ENCODE assay signal across 8 cellular contexts in the genomic region with DNA sequence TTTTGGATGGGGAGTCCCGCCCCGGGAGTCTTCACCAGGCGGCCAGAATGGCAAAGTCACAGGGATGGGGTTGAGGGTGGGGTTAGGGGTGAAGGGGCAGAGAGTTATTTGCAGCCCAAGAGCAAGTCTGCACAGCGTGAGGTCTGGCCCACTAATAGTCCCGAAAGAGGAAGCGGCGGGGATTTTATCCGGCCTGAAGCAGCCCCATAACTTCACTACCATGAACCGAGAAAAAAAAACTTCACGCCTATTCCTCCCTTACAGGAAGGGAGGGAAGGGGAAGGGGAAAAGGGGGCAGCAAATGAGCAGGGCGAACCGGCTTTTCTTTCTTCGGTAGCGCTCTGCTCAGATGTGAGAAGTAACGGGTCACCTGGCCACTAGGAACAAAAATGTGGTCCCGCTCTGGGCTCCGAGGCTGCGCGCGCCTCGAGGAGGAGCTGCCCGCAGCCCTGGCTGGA. TPM values are rescaled to one million over a fixed set of nuclear protein-coding genes. Genes with fewer than 3 reads are reported as not detected.
DNase-seq lines count a peak whose midpoint lies in the region; ATAC-seq and TF ChIP-seq lines count a peak whose summit lies in the region.

No MANE protein-coding gene starts in this region.

- H3K4me2 ChIP-seq in neuronal stem cell (ENCODE audit: insufficient read depth, low read length, poor library complexity, severe bottlenecking): peak overlapping the region; percentile 90

- peaks cover 22% of the 10 kb centered on the region for H3K4me1 ChIP-seq in Caco-2
- H3K4me1 ChIP-seq in neuronal stem cell (ENCODE audit: control insufficient read depth in 2 of 2, insufficient read depth in 1 of 2, low read depth in 1 of 2, low read length in 2 of 2): peaks cover 19 to 22% of the 10 kb centered on the region in 2 donors

- H3K14ac ChIP-seq in neuronal stem cell (ENCODE audit: low read length): peak overlapping the region; percentile 12

- CTCF ChIA-PET in Caco-2 (lab: Charles Lee): interaction anchor here (0.8 to 1.4 kb wide), 5 partner anchors 12 to 46 kb away, joined by 3 to 12 read pairs (median 4); a partner anchor contains a TSS

- peak overlapping the region; percentile 78 for H3K18ac ChIP-seq in neuronal stem cell (ENCODE audit: low read length)

- peak overlapping the region; percentile 83 for H3K27ac ChIP-seq in neuronal stem cell (replicated peaks; ENCODE audit: low read length)

- H3K9me3 ChIP-seq in Caco-2 (no peaks in the 10 kb centered on the region), neuronal stem cell (replicated peaks in 1 of 2; ENCODE audit: control insufficient read depth in 2 of 2, insufficient read depth in 1 of 2, low read depth in 1 of 2, low read length in 2 of 2) (no peaks in the 10 kb centered on the region)

- no peak overlapping the region for H2AK5ac ChIP-seq in neuronal stem cell (ENCODE audit: low read depth, low read length)

- peaks cover 6% of the 10 kb centered on the region for H3K79me1 ChIP-seq in neuronal stem cell (ENCODE audit: low read depth, low read length)

- H3K4me3 Mint-ChIP-seq in Caco-2 (ENCODE audit: unreplicated experiment): peak overlapping the region; percentile 99

- TF ChIP-seq CTCF in Caco-2 (IDR thresholded peaks at IDR 0.05; ENCODE audit: insufficient read depth in 1 of 2, low read depth in 1 of 2, low read length in 1 of 2, severe bottlenecking in 1 of 2, unreplicated experiment in 1 of 2) (no peak), fibroblast of villous mesenchyme (IDR thresholded peaks at IDR 0.05; ENCODE audit: insufficient read depth, low read depth, low read length) (no peak)

- no peaks in the 10 kb centered on the region for H3K36me3 Mint-ChIP-seq in Caco-2 (ENCODE audit: insufficient read depth, unreplicated experiment)

- no peak overlapping the region for H4K8ac ChIP-seq in neuronal stem cell (ENCODE audit: low read depth, low read length)

- no peaks in the 10 kb centered on the region for H3K27me3 ChIP-seq in Caco-2 (replicated peaks; ENCODE audit: control insufficient read depth, insufficient read depth, low read length)
- H3K27me3 ChIP-seq in neuronal stem cell (ENCODE audit: control insufficient read depth in 3 of 3, insufficient read depth in 3 of 3, low read depth in 1 of 3, low read length in 3 of 3): peaks cover 0 to 19% (median 0%) of the 10 kb centered on the region in 3 experiments

- H3K27me3 Mint-ChIP-seq in Caco-2 (ENCODE audit: insufficient read depth, unreplicated experiment): no peaks in the 10 kb centered on the region

- no peak overlapping the region for H2BK120ac ChIP-seq in neuronal stem cell (ENCODE audit: low read depth, low read length)

- H2BK5ac ChIP-seq in neuronal stem cell (ENCODE audit: low read length): peak overlapping the region; percentile 79

- no CpG with 5 or more reads among the region's 22 CpGs for WGBS in neuronal stem cell (ENCODE audit: extremely low coverage in 2 of 2, insufficient read length in 2 of 2, insufficient replicate concordance in 1 of 2), 2 donors

- peak overlapping the region; percentile 13 for H4K91ac ChIP-seq in neuronal stem cell (ENCODE audit: low read depth, low read length, poor library complexity)

- H2AFZ ChIP-seq in neuronal stem cell (ENCODE audit: low read length): peak overlapping the region; percentile 98

- H3K36me3 ChIP-seq in Caco-2 (ENCODE audit: control insufficient read depth, insufficient read depth, low read length): no peaks in the 10 kb centered on the region
- H3K36me3 ChIP-seq in neuronal stem cell (replicated peaks in 1 of 2; ENCODE audit: control insufficient read depth in 2 of 2, insufficient read depth in 2 of 2, low read length in 2 of 2): peaks cover 0 to 24% of the 10 kb centered on the region in 2 donors

- POLR2A ChIA-PET in Caco-2 (lab: Charles Lee): interaction anchor here (0.7 to 1.3 kb wide), 2 partner anchors 16 to 32 kb away, joined by 3 read pairs; a partner anchor contains a TSS

- DNase-seq in Caco-2: peak in 1 of 2 experiments; percentile 56
- DNase-seq in UCSD-AML1 (lab: John Stamatoyannopoulos, UW; ENCODE audit: unreplicated experiment): peak; percentile 67
- DNase-seq in fibroblast of villous mesenchyme (ENCODE audit: low read depth): peak; percentile 55
- no peak for DNase-seq in neuronal stem cell (ENCODE audit: low spot score)
- no peak for DNase-seq in DMS79 treated with DMSO at 0.1 percent for 48 hours (lab: John Stamatoyannopoulos, UW)
- DNase-seq in iPS-NIHi7 (ENCODE audit: extremely low spot score): no peak

- peak overlapping the region; percentile 91 for H3K9ac ChIP-seq in neuronal stem cell (ENCODE audit: low read depth, low read length, poor library complexity)

- peak overlapping the region; percentile 76 for H3K4me3 ChIP-seq in Caco-2 (ENCODE audit: low read depth, low read length)
- H3K4me3 ChIP-seq in fibroblast of villous mesenchyme (ENCODE audit: low read depth, low read length): peak overlapping the region; percentile 87
- peak overlapping the region; percentile 89 for H3K4me3 ChIP-seq in neuronal stem cell (ENCODE audit: low read length in 2 of 2)

- H3K27ac Mint-ChIP-seq in Caco-2 (ENCODE audit: unreplicated experiment): no peak overlapping the region

- H2BK12ac ChIP-seq in neuronal stem cell (ENCODE audit: low read length): no peak overlapping the region

- peak overlapping the region; percentile 52 for H2BK15ac ChIP-seq in neuronal stem cell (ENCODE audit: low read length)

- peak overlapping the region; percentile 34 for H3K23ac ChIP-seq in neuronal stem cell (ENCODE audit: low read depth, low read length, poor library complexity)

- BruUV-seq in Caco-2 (replicated peaks; lab: Mats Ljungman, UMichigan): no TSS peak

- H3K4me1 Mint-ChIP-seq in Caco-2 (ENCODE audit: low read depth, unreplicated experiment): peaks cover 17% of the 10 kb centered on the region

- no peaks in the 10 kb centered on the region for H3K9me3 Mint-ChIP-seq in Caco-2 (ENCODE audit: unreplicated experiment)

- peak; percentile 49 for ATAC-seq in GM19463 (IDR thresholded peaks at IDR 0.05; ENCODE audit: unreplicated experiment)
- peak; percentile 39 for ATAC-seq in HG03457 (IDR thresholded peaks at IDR 0.05; ENCODE audit: unreplicated experiment)

- no peak overlapping the region for H3K4ac ChIP-seq in neuronal stem cell (ENCODE audit: low read length)

- intact Hi-C loops in Caco-2 (cut with micrococcal nuclease; ENCODE audit: unreplicated experiment): no loop called here

RNA-seq across cellular contexts. Expression of a gene that starts 0.7 kb away (rescaled TPM):
- 3.1 and 3.4 TPM in 2 replicates for total RNA-seq in Caco-2 (2022)
- total RNA-seq in fibroblast of villous mesenchyme: 9.9 and 10.3 TPM in 2 replicates
- 2.3 TPM for polyA plus RNA-seq in neuronal stem cell (2013, experiment 1 of 2)
- polyA plus RNA-seq in neuronal stem cell (2013, experiment 2 of 2): 2.1 TPM

RNA-seq across cellular contexts. Expression of a gene that starts 16.1 kb away (rescaled TPM):
- not detected in 2 replicates for total RNA-seq in Caco-2 (2022)
- 0.43 and 0.64 TPM in 2 replicates for total RNA-seq in fibroblast of villous mesenchyme
- polyA plus RNA-seq in neuronal stem cell (2013, experiment 1 of 2): 0.20 TPM
- polyA plus RNA-seq in neuronal stem cell (2013, experiment 2 of 2): 0.11 TPM

Comparison
In these comparisons a context has a peak if more than half of its experiments do, and no peak if none do; other contexts are left out.
1. DNase-seq: peak in UCSD-AML1 (single experiment) and fibroblast of villous mesenchyme (single experiment); none in neuronal stem cell (single experiment), DMS79 treated with DMSO at 0.1 percent for 48 hours (single experiment) and iPS-NIHi7 (single experiment).
2. Peak in every context shown above with its lines, with median percentiles within 50 percentile points of each other: H3K4me3 ChIP-seq.